In the genomic region with DNA sequence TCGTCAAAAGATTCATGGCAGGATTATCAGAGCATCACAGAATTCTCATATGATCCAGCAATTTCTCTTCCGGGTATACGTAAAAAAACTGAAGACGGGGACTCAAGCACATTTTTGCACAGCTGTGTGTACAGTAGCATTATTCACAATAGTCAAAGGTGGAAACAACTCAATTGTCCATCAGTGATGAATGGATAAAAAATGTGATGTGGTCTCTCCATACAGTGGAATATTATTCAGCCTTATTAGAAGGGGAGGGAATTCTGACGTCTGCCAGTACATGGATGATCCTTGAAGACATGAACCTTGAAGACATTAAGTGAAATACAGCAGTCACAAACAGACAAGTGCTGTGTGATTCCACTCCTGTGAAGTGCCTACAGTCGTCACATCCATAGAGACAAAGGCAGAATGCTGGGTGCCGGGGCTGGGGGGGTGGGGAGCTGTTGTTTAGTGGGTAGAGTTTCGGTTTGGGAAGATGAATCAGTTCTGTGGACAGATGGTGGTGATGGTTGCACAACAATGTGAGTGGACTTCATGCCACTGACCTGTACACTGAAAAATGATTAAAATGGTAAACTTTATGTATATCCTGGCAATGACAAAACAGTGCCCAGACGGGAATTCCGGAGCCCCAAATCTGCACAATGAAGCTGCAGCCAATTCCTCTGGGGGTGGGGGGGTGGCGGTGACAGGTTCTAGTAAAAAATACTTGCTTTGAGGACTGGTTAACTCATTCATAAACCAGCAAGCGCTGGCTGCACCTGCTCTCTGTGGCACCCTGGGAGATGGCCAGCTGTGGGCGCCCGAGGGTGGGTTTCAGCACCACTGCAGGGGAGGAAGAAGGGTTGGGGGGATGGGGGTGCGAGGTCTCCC, we compare ENCODE assay signal across 13 cellular contexts.
DNase-seq lines count a peak whose midpoint lies in the region; FAIRE-seq and TF ChIP-seq lines count a peak whose summit lies in the region.
"Had no signal": no experiment of that assay in that cellular context is flagged by ENCODE, and none has a peak within 500 bp of the region (broad histone marks: within the 10 kb centered on the region; RNA-seq: fewer than 3 reads in every experiment).

No MANE protein-coding gene starts in this region.

- 0 out of 2 replicates have a peak, but pooled peaks cover 11% of the 10 kb centered on the region for H3K4me1 ChIP-seq in GM23248 (ENCODE audit: insufficient read depth)

- H3K36me3 ChIP-seq in GM23248 (ENCODE audit: low read depth), result no peaks in the 10 kb centered on the region

- peak; percentile 59 for DNase-seq in AG04450 (ENCODE audit: low read depth, low spot score)
- peak; percentile 81 for DNase-seq in GM23248
- DNase-seq in RKO (ENCODE audit: low spot score), result peak; percentile 59
- peak; percentile 50 for DNase-seq in fibroblast of the aortic adventitia (ENCODE audit: low read depth)
- no peak for DNase-seq in GM12892 (ENCODE audit: insufficient read length)
- DNase-seq in NCI-H748 (lab: John Stamatoyannopoulos, UW; ENCODE audit: unreplicated experiment), result no peak
- DNase-seq in stimulated activated CD4-positive, alpha-beta T cell treated with anti-CD3 and anti-CD28 coated beads, Interleukin-12 subunit alpha, Interleukin-12 subunit beta, amount 100 ng/mL, for 4 hours, result no peak
- DNase-seq in NCI-H510A treated with DMSO at 0.1 percent for 48 hours (lab: John Stamatoyannopoulos, UW), result no peak
- DNase-seq: CD8-positive, alpha-beta memory T cell; cerebellar nuclear complex; KG1 had no signal

- peak overlapping the region; percentile 56 for H3K4me2 ChIP-seq in GM23248 (ENCODE audit: unreplicated experiment)

- CTCF ChIA-PET in AG04450 (lab: Charles Lee), result interaction anchor here (0.6 to 1.5 kb wide), 3 partner anchors 95 to 234 kb away, joined by 3 to 4 read pairs (median 3); no protein-coding TSS in a partner anchor

- H3F3A ChIP-seq in GM23248 (ENCODE audit: insufficient read depth), result no peaks in the 10 kb centered on the region

- H3K27ac ChIP-seq in AG04450 (ENCODE audit: low read depth, low read length), result peak overlapping the region; percentile 21
- H3K27ac ChIP-seq in GM23248, result no peak overlapping the region

- in situ Hi-C loops in GM23248 (cut with MboI), result no loop called here

- no peak for TF ChIP-seq CTCF in AG04450 (IDR thresholded peaks at IDR 0.05; ENCODE audit: low read depth, low read length)
- TF ChIP-seq CTCF in fibroblast of the aortic adventitia (IDR thresholded peaks at IDR 0.05; ENCODE audit: insufficient read depth, low read length), result no peak

- no peaks in the 10 kb centered on the region for H3K79me2 ChIP-seq in GM23248 (ENCODE audit: insufficient read depth)

- no peaks in the 10 kb centered on the region for H4K20me1 ChIP-seq in GM23248 (ENCODE audit: insufficient read depth)

- TF ChIP-seq POLR2A in GM12892 (IDR thresholded peaks at IDR 0.05; ENCODE audit: low read depth, low read length), result no peak

- peaks cover 6% of the 10 kb centered on the region for H3K27me3 ChIP-seq in AG04450 (ENCODE audit: control insufficient read depth, insufficient read depth, low read length)
- H3K27me3 ChIP-seq in GM23248 (replicated peaks; ENCODE audit: insufficient read depth), result no peaks in the 10 kb centered on the region

- POLR2A ChIA-PET in AG04450 (lab: Yijun Ruan, JAX), result interaction anchor here (0.6 to 0.8 kb wide), 4 partner anchors 27 to 461 kb away, joined by 3 to 6 read pairs (median 3); no protein-coding TSS in a partner anchor

- no peaks in the 10 kb centered on the region; the same call in 1 of the 2 replicates for H3K9me3 ChIP-seq in AG04450 (ENCODE audit: control insufficient read depth, insufficient read depth, low read length)
- H3K9me3 ChIP-seq in GM23248 (ENCODE audit: low read depth), result no peaks in the 10 kb centered on the region

- no peak overlapping the region for H3K4me3 ChIP-seq in AG04450 (ENCODE audit: low read depth, low read length)
- H3K4me3 ChIP-seq in GM23248, result no peak overlapping the region
- H3K4me3 ChIP-seq in fibroblast of the aortic adventitia (ENCODE audit: low read depth, low read length), result no peak overlapping the region
- H3K4me3 ChIP-seq: lung had no signal

- WGBS in GM23248 (ENCODE audit: low coverage in 1 of 2, low lambda C conversion rate in 2 of 2, missing lambda C conversion rate in 2 of 2), 2 experiments, result 53 to 62% methylated on average over 12 to 15 of the region's 15 CpGs

- H3K9me2 ChIP-seq in GM23248 (ENCODE audit: insufficient read depth), result no peaks in the 10 kb centered on the region

- no peak for FAIRE-seq in GM12892 (lab: Jason Lieb, UNC)
- FAIRE-seq: GM18507 had no signal

- no peak overlapping the region for H3K9ac ChIP-seq in GM23248

- no peak overlapping the region for H2AFZ ChIP-seq in GM23248

Comparison
In these comparisons a context has a peak if more than half of its experiments do, and no peak if none do; other contexts are left out.
1. DNase-seq: peak in AG04450 (single experiment), GM23248 (single experiment), RKO (single experiment) and fibroblast of the aortic adventitia (single experiment); none in GM12892 (single experiment), NCI-H748 (single experiment), stimulated activated CD4-positive, alpha-beta T cell treated with anti-CD3 and anti-CD28 coated beads, Interleukin-12 subunit alpha, Interleukin-12 subunit beta, amount 100 ng/mL, for 4 hours (single experiment) and NCI-H510A treated with DMSO at 0.1 percent for 48 hours (single experiment).